Comparison of ENCODE assay signal across 24 cellular contexts in the genomic region with DNA sequence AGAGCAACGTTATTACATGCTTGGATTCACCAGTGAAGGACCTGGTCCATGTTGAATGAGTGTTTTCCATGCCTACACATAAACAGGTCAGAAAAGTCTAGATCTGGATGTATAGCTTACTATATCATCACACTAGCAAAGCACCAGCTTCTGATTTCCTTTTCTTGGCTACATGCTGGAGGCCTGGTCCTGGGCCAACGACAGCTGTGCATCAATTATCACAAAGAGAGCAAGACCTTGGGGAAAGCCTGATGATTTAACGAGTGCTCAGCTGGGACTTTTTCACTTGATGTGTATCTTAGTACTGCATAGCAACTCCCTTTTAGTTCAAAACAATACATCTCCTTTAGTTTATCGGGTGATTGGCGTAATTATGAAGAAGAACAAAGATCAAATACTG.
"Had no signal": no experiment of that assay in that cellular context is flagged by ENCODE, and none has a peak within 500 bp of the region (broad histone marks: within the 10 kb centered on the region; RNA-seq: fewer than 3 reads in every experiment).

No MANE protein-coding gene starts in this region.

- H3K36me3 ChIP-seq: gastroesophageal sphincter, heart left ventricle, left lung, lower lobe of right lung, right lobe of liver, thyroid gland, upper lobe of left lung, vagina had no signal

- DNase-seq: activated CD4-positive, alpha-beta memory T cell treated with anti-CD3 and anti-CD28 coated beads, Interleukin-2, amount 10 ng/mL, durations not matched to agents 7 days and 5 days; activated CD4-positive, alpha-beta T cell treated with anti-CD3 and anti-CD28 coated beads for 1 hour; activated CD4-positive, alpha-beta T cell treated with anti-CD3 and anti-CD28 coated beads, Interleukin-2, amount 10 ng/mL, durations not matched to agents 7 days and 5 days; activated CD8-positive, alpha-beta memory T cell treated with anti-CD3 and anti-CD28 coated beads, Interleukin-2, amount 50 U/mL, for 48 hours; activated gamma-delta T cell treated with Interleukin-2 at 50 U/mL for 16 hours; activated naive CD8-positive, alpha-beta T cell treated with anti-CD3 and anti-CD28 coated beads, Interleukin-2, amount 50 U/mL, for 24 hours; activated T-cell treated with anti-CD3 and anti-CD28 coated beads, Interleukin-2, amount 50 U/mL, for 24 hours; amygdala; caudate nucleus; heart left ventricle; immature natural killer cell; kidney glomerular epithelial cell; left lung; lower lobe of right lung; mesenchymal stem cell; natural killer cell; right lobe of liver; stimulated activated CD4-positive, alpha-beta T cell treated with anti-CD3 and anti-CD28 coated beads, Interleukin-12 subunit alpha, Interleukin-12 subunit beta, amount 100 ng/mL, for 4 hours; stimulated activated CD4-positive, alpha-beta T cell treated with anti-CD3 and anti-CD28 coated beads, Interleukin-4, amount 100 ng/mL, for 1 hour; thyroid gland; upper lobe of left lung had no signal

- H3K27me3 ChIP-seq: gastroesophageal sphincter, heart left ventricle, left lung, right lobe of liver, thyroid gland, upper lobe of left lung, vagina had no signal

- ATAC-seq: activated naive CD8-positive, alpha-beta T cell treated with anti-CD3 and anti-CD28 coated beads, Interleukin-2, amount 50 U/mL, for 24 hours; gastroesophageal sphincter; heart left ventricle; left lung; lower lobe of right lung; natural killer cell; right lobe of liver had no signal

- H3K9me3 ChIP-seq: gastroesophageal sphincter, heart left ventricle, left lung, lower lobe of right lung, right lobe of liver, thyroid gland, upper lobe of left lung, vagina had no signal

- H3K4me3 ChIP-seq: gastroesophageal sphincter, heart left ventricle, left lung, lower lobe of right lung, right lobe of liver, skin epidermis, thyroid gland, upper lobe of left lung, vagina had no signal

- H3K4me1 ChIP-seq: gastroesophageal sphincter, heart left ventricle, left lung, lower lobe of right lung, right lobe of liver, thyroid gland, upper lobe of left lung, vagina had no signal
